11 cellular contexts compared by ENCODE assay signal in the genomic region with DNA sequence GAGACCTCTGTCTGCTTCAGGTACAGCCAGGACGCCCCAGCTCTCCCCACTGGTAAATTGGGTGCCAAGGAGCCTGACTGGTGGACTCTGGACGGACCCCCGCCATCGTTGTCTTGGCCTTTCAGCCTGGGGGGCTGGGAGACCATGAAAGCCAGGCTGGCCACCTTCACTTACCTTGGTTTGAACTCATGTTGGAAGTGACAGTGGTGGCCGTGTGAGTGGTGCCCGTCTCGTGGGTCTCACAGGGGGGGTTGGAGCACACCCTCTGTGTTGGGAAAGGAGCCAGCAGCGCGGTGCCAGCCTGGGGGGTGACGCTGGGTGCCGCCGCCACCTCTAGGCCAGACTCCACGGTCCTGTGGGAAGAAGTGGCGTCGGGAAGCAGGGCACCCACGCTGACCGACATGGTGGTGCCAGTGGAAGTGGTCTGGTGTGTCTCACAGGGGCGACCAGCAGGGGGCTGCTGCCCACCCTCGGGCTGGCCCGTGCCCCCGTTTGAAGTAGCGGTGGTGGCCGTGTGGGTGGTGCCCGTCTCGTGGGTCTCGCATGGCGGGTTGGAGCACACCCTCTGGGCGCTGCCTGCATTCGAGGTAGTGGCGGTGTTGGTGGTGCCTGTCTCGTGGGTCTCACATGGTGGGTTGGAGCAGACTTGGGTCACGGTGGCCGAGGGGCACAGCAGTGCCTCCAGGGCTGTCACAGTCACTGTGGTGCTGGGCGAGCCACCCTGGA. TPM values are rescaled to one million over a fixed set of nuclear protein-coding genes. Genes with fewer than 3 reads are reported as not detected.
DNase-seq lines count a peak whose midpoint lies in the region; ATAC-seq and TF ChIP-seq lines count a peak whose summit lies in the region.
"Had no signal": no experiment of that assay in that cellular context is flagged by ENCODE, and none has a peak within 500 bp of the region (broad histone marks: within the 10 kb centered on the region; RNA-seq: fewer than 3 reads in every experiment).

No MANE protein-coding gene starts in this region.

- no peak overlapping the region for H3K4me3 Mint-ChIP-seq in dendritic cell treated with granulocyte-macrophage colony-stimulating factor and Interleukin-4, amounts not matched to agents 40 ng/mL and 50 ng/mL, for 4 days
- H3K4me3 Mint-ChIP-seq: central memory CD8-positive, alpha-beta T cell; neural progenitor cell had no signal

- 84 to 89% methylated on average over 8 to 32 of the region's 34 CpGs for WGBS in testis, 2 donors

- peak overlapping the region; percentile 32 for H3K27ac Mint-ChIP-seq in dendritic cell treated with granulocyte-macrophage colony-stimulating factor and Interleukin-4, amounts not matched to agents 40 ng/mL and 50 ng/mL, for 4 days

- H3F3A ChIP-seq in neural cell (ENCODE audit: insufficient read depth, low read length, poor library complexity, severe bottlenecking) = no peaks in the 10 kb centered on the region

- no peaks in the 10 kb centered on the region for H4K20me1 ChIP-seq in neural cell (ENCODE audit: insufficient read depth)

- TF ChIP-seq POLR2A in GM19193 (IDR thresholded peaks at IDR 0.05; ENCODE audit: extremely low read depth, insufficient read depth, insufficient read length) (peak; percentile 12), testis (IDR thresholded peaks at IDR 0.05) (no peak)

- H3K36me3 ChIP-seq in A673 (ENCODE audit: insufficient read depth, low read length, poor library complexity, severe bottlenecking) = peaks cover 94% of the 10 kb centered on the region
- H3K36me3 ChIP-seq in neural cell (ENCODE audit: insufficient read depth, low read length) = no peaks in the 10 kb centered on the region
- no peaks in the 10 kb centered on the region for H3K36me3 ChIP-seq in testis (ENCODE audit: low read depth, missing control alignments)
- H3K36me3 ChIP-seq: neural progenitor cell had no signal

- H3K9me3 ChIP-seq in A673 (ENCODE audit: low read depth, low read length, poor library complexity, severe bottlenecking) (no peaks in the 10 kb centered on the region), neural cell (ENCODE audit: low read length) (no peaks in the 10 kb centered on the region), testis (no peaks in the 10 kb centered on the region)

- H2AFZ ChIP-seq in neural cell (ENCODE audit: low read depth, low read length) = no peak overlapping the region
- H2AFZ ChIP-seq: hepatocyte, neural progenitor cell had no signal

- POLR2A ChIA-PET in A673 (lab: Charles Lee; ENCODE audit: low non-redundant PET) = no interaction called here

- BruUV-seq in A673 (replicated peaks; lab: Mats Ljungman, UMichigan) = no TSS peak

- H3K4me1 ChIP-seq in A673 (ENCODE audit: insufficient read depth, low read length, poor library complexity, severe bottlenecking) (peaks cover 5% of the 10 kb centered on the region), testis (peaks cover 3% of the 10 kb centered on the region)
- H3K4me1 ChIP-seq: neural progenitor cell had no signal

- H3K9ac ChIP-seq in neural cell (ENCODE audit: low read length) = peak overlapping the region; percentile 31
- H3K9ac ChIP-seq: neural progenitor cell had no signal

- no peaks in the 10 kb centered on the region for H3K27me3 Mint-ChIP-seq in dendritic cell treated with granulocyte-macrophage colony-stimulating factor and Interleukin-4, amounts not matched to agents 40 ng/mL and 50 ng/mL, for 4 days
- H3K27me3 Mint-ChIP-seq: central memory CD8-positive, alpha-beta T cell had no signal

- H3K4me3 ChIP-seq in A673 (ENCODE audit: low read depth, low read length, poor library complexity, severe bottlenecking) = no peak overlapping the region
- no peak overlapping the region for H3K4me3 ChIP-seq in neural cell (ENCODE audit: low read length)
- H3K4me3 ChIP-seq in testis = no peak overlapping the region
- H3K4me3 ChIP-seq: hepatocyte, neural progenitor cell had no signal

- TF ChIP-seq RAD21 in neural cell (conservative IDR thresholded peaks at IDR 0.05) = no peak

- no peak for TF ChIP-seq EP300 in neural cell (conservative IDR thresholded peaks at IDR 0.05; ENCODE audit: poor library complexity, severe bottlenecking)

- peaks cover 12% of the 10 kb centered on the region for H3K4me1 Mint-ChIP-seq in dendritic cell treated with granulocyte-macrophage colony-stimulating factor and Interleukin-4, amounts not matched to agents 40 ng/mL and 50 ng/mL, for 4 days (ENCODE audit: low read depth)
- H3K4me1 Mint-ChIP-seq: central memory CD8-positive, alpha-beta T cell had no signal

- H3K27ac ChIP-seq in A673 (ENCODE audit: low read depth, low read length, poor library complexity, severe bottlenecking) (peak overlapping the region; percentile 10), neural cell (ENCODE audit: low read length) (no peak overlapping the region), testis (peak overlapping the region in 1 of 2 donors; percentile 11)
- H3K27ac ChIP-seq: hepatocyte, neural progenitor cell had no signal

- intact Hi-C loops in A673 (cut with micrococcal nuclease; ENCODE audit: unreplicated experiment) (loop anchor here (10.0 kb wide), 1 partner anchor 399 kb away; no protein-coding TSS in a partner anchor), testis (cut with DNase I; ENCODE audit: low total_unique reads) (loop anchor here (10.0 kb wide), 1 partner anchor 189 kb away; a partner anchor contains a TSS)
- intact Hi-C loops in dendritic cell treated with granulocyte-macrophage colony-stimulating factor and Interleukin-4, amounts not matched to agents 40 ng/mL and 50 ng/mL, for 4 days (cut with micrococcal nuclease) = loop anchor here (5.0 kb wide), 1 partner anchor 192 kb away; a partner anchor contains a TSS

- H3K27me3 ChIP-seq in A673 (replicated peaks; ENCODE audit: insufficient read depth, low read depth, low read length, poor library complexity) (no peaks in the 10 kb centered on the region), neural cell (ENCODE audit: insufficient read depth, low read depth, low read length) (no peaks in the 10 kb centered on the region), testis (no peaks in the 10 kb centered on the region)
- H3K27me3 ChIP-seq: hepatocyte, neural progenitor cell had no signal

- ATAC-seq in GM18867 (IDR thresholded peaks at IDR 0.05; ENCODE audit: unreplicated experiment) (no peak), HG02759 (IDR thresholded peaks at IDR 0.05; ENCODE audit: unreplicated experiment) (no peak)

- no peaks in the 10 kb centered on the region for H3K79me2 ChIP-seq in neural cell (replicated peaks; ENCODE audit: insufficient read depth, low read length)
- H3K79me2 ChIP-seq: hepatocyte had no signal

- CTCF ChIA-PET in A673 (lab: Charles Lee) = no interaction called here

- H3K9me3 Mint-ChIP-seq in dendritic cell treated with granulocyte-macrophage colony-stimulating factor and Interleukin-4, amounts not matched to agents 40 ng/mL and 50 ng/mL, for 4 days = no peaks in the 10 kb centered on the region
- H3K9me3 Mint-ChIP-seq: central memory CD8-positive, alpha-beta T cell; neural progenitor cell had no signal

- no peaks in the 10 kb centered on the region for H3K9me2 ChIP-seq in neural cell (ENCODE audit: insufficient read depth, low read length)

- DNase-seq in A673 (ENCODE audit: low spot score) = no peak
- no peak for DNase-seq in UCSD-AML1 (lab: John Stamatoyannopoulos, UW; ENCODE audit: unreplicated experiment)
- no peak for DNase-seq in testis

- peaks cover 100% of the 10 kb centered on the region for H3K36me3 Mint-ChIP-seq in dendritic cell treated with granulocyte-macrophage colony-stimulating factor and Interleukin-4, amounts not matched to agents 40 ng/mL and 50 ng/mL, for 4 days (ENCODE audit: low read depth)

- no peak overlapping the region for H3K4me2 ChIP-seq in neural cell (ENCODE audit: low read length)
- H3K4me2 ChIP-seq: hepatocyte, neural progenitor cell had no signal

- TF ChIP-seq CTCF in A673 (conservative IDR thresholded peaks at IDR 0.05; ENCODE audit: low read depth, low read length) (0 out of 2 replicates have a peak, but pooled peaks have one; percentile 12), neural cell (IDR thresholded peaks at IDR 0.05; ENCODE audit: poor library complexity, severe bottlenecking) (no peak), testis (IDR thresholded peaks at IDR 0.05) (no peak)

TF ChIP-seq in neural cell, 6 proteins besides CTCF, POLR2A, EP300 and RAD21 (continues in another document):
- TF ChIP-seq TAF1 (IDR thresholded peaks at IDR 0.05; ENCODE audit: low read depth) = no peak

RNA-seq across cellular contexts. Expression of a gene that starts 9.6 kb away (rescaled TPM):
- total RNA-seq in A673 (2021) (3.4 and 5.7 TPM in 2 replicates), testis (1 to 10 TPM; 2.8 to 3.4 TPM)
- polyA plus RNA-seq in neural cell (0.89 and 2.5 TPM in 2 replicates), testis (ENCODE audit: insufficient read depth, low read depth, low replicate concordance) (4.8 TPM)
- 1.2 and 2.4 TPM in 2 replicates for polyA minus RNA-seq in neural cell

RNA-seq across cellular contexts. Expression of a gene that starts 17.6 kb away (rescaled TPM):
- total RNA-seq in A673 (2021) (124 and 137 TPM in 2 replicates), testis (100 to 1,000 TPM; 102 to 115 TPM)
- polyA plus RNA-seq in neural cell (7.3 and 10.3 TPM in 2 replicates), testis (ENCODE audit: insufficient read depth, low read depth, low replicate concordance) (32.3 TPM)
- 25.5 and 29.9 TPM in 2 replicates for polyA minus RNA-seq in neural cell

RNA-seq across cellular contexts. Expression of a gene that starts 18.5 kb away (rescaled TPM):
- total RNA-seq in A673 (2021) = 2.8 and 6.8 TPM in 2 replicates
- 5.2 and 6.3 TPM in 2 replicates for polyA plus RNA-seq in neural cell
- 3.0 and 5.4 TPM in 2 replicates for polyA minus RNA-seq in neural cell
- 10 to 100 TPM; 13.1 to 15.7 TPM for total RNA-seq in testis
- 6.1 TPM for polyA plus RNA-seq in testis (ENCODE audit: insufficient read depth, low read depth, low replicate concordance)

RNA-seq across cellular contexts. Expression of a gene that starts 19.2 kb away (rescaled TPM):
- total RNA-seq in A673 (2021) (136 and 140 TPM in 2 replicates), testis (10 to 100 TPM; 46.7 to 52.8 TPM)
- polyA plus RNA-seq in neural cell (117 and 159 TPM in 2 replicates), testis (ENCODE audit: insufficient read depth, low read depth, low replicate concordance) (33.9 TPM)
- 35.5 and 40.4 TPM in 2 replicates for polyA minus RNA-seq in neural cell

RNA-seq across cellular contexts. Expression of a gene that starts 28.0 kb away (rescaled TPM):
- total RNA-seq in A673 (2021) (43.0 and 45.7 TPM in 2 replicates), testis (10 to 100 TPM; 34.6 to 41.3 TPM)
- polyA plus RNA-seq in neural cell (11.2 and 12.1 TPM in 2 replicates), testis (ENCODE audit: insufficient read depth, low read depth, low replicate concordance) (25.6 TPM)
- 2.9 and 5.3 TPM in 2 replicates for polyA minus RNA-seq in neural cell
